ENCODE assay signal across 34 cellular contexts in the genomic region with DNA sequence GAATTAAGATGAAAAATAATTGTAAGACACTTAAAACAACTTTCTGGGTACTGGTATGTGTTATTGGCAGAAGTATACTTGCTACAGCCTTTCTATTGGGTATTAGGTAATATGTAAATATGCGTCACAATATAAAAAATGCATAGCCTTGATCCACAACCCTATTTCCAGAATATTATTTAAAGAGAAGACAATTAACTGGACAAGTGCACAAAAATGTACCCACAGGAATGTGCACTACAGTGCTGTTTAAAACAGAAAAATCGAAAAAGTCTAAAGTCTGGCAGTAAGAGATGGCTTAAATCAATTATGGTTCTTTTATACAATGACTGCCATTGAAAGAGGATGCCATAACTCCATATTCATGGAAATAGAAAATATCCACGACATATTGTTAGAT.
"Had no signal": no experiment of that assay in that cellular context is flagged by ENCODE, and none has a peak within 500 bp of the region (broad histone marks: within the 10 kb centered on the region; RNA-seq: fewer than 3 reads in every experiment).

No MANE protein-coding gene starts in this region.

- DNase-seq: activated effector memory CD4-positive, alpha-beta T cell treated with anti-CD3 and anti-CD28 coated beads, Interleukin-2, amount 50 U/mL, for 16 hours; activated effector memory CD4-positive, alpha-beta T cell treated with Interleukin-2 at 50 U/mL for 16 hours; activated gamma-delta T cell; activated gamma-delta T cell treated with Interleukin-2 at 50 U/mL for 16 hours; activated naive CD4-positive, alpha-beta T cell; activated naive CD4-positive, alpha-beta T cell treated with anti-CD3 and anti-CD28 coated beads for 36 hours; activated naive CD4-positive, alpha-beta T cell treated with anti-CD3 and anti-CD28 coated beads, Interleukin-2, amount 10 ng/mL, durations not matched to agents 7 days and 5 days; activated naive CD4-positive, alpha-beta T cell treated with anti-CD3 and anti-CD28 coated beads, Interleukin-2, amount 50 U/mL, for 16 hours; activated naive CD4-positive, alpha-beta T cell treated with Interleukin-2 at 50 U/mL for 16 hours; activated naive CD8-positive, alpha-beta T cell treated with anti-CD3 and anti-CD28 coated beads for 36 hours; activated naive CD8-positive, alpha-beta T cell treated with anti-CD3 and anti-CD28 coated beads, Interleukin-2, amount 10 ng/mL, durations not matched to agents 7 days and 5 days; activated naive CD8-positive, alpha-beta T cell treated with anti-CD3 and anti-CD28 coated beads, Interleukin-2, amount 50 U/mL, for 24 hours; activated T-cell treated with anti-CD3 and anti-CD28 coated beads, Interleukin-2, amount 50 U/mL, for 1 hour; activated T-cell treated with anti-CD3 and anti-CD28 coated beads, Interleukin-2, amount 50 U/mL, for 24 hours; activated T-cell treated with anti-CD3 and anti-CD28 coated beads, Interleukin-2, amount 50 U/mL, for 4 hours; activated T-cell treated with anti-CD3 and anti-CD28 coated beads, Interleukin-2, amount 50 U/mL, for 48 hours; activated T-cell treated with anti-CD3 and anti-CD28 coated beads, Interleukin-2, amount 50 U/mL, for 72 hours; adrenal gland; amniotic stem cell; amygdala; anterior cingulate cortex; aorta; body of pancreas; brain microvascular endothelial cell; caudate nucleus; central memory CD4-positive, alpha-beta T cell; cerebellar nuclear complex had no signal

- FAIRE-seq: astrocyte, bronchial epithelial cell had no signal

- H3K36me3 ChIP-seq: adrenal gland, ascending aorta, brain microvascular endothelial cell, breast epithelium, cardiac muscle cell had no signal

- ATAC-seq: activated naive CD4-positive, alpha-beta T cell treated with anti-CD3 and anti-CD28 coated beads, Interleukin-2, amount 50 U/mL, for 72 hours; activated naive CD8-positive, alpha-beta T cell treated with anti-CD3 and anti-CD28 coated beads, Interleukin-2, amount 50 U/mL, for 24 hours; activated T-cell treated with anti-CD3 and anti-CD28 coated beads, Interleukin-2, amount 50 U/mL, for 4 hours; activated T-cell treated with anti-CD3 and anti-CD28 coated beads, Interleukin-2, amount 50 U/mL, for 72 hours; activated T-helper 17 cell treated with anti-CD3 and anti-CD28 coated beads, Interleukin-2, amount 50 U/mL, for 72 hours; body of pancreas had no signal

- H3K27ac ChIP-seq: adrenal gland, ascending aorta, body of pancreas, brain microvascular endothelial cell, breast epithelium, cardiac muscle cell had no signal

- H3K4me3 ChIP-seq: adrenal gland, ascending aorta, body of pancreas, breast epithelium, cardiac muscle cell had no signal

- H3K9me3 ChIP-seq: adrenal gland, ascending aorta, body of pancreas, breast epithelium had no signal

- H3K27me3 ChIP-seq: adrenal gland, ascending aorta, body of pancreas, brain microvascular endothelial cell, breast epithelium, cardiac muscle cell had no signal

- H3K4me1 ChIP-seq: adrenal gland, ascending aorta, body of pancreas, breast epithelium had no signal
